8 cellular contexts compared by ENCODE assay signal in the genomic region with DNA sequence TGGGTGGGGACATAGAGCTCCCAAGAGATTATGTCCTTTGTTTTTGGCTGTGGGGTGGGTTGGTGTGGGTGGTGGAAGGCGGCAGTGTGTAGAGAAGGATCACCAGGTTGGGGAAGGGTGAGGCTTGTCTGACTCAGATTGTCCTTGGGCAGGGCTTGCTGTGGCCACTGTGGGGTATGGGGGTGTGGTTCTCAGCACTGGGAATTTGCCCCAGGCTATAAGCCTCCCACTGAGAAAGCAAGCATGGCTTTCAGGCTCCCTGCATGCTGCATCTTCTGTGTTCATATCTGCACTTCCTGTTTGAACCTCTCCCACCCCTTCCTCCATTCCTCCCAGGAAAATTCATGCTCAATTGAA. TPM values are rescaled to one million over a fixed set of nuclear protein-coding genes. Genes with fewer than 3 reads are reported as not detected.
A peak's percentile ranks its signal among the peaks of the same experiment; 100 is the strongest.
DNase-seq lines count a peak whose midpoint lies in the region; ATAC-seq and TF ChIP-seq lines count a peak whose summit lies in the region.

No MANE protein-coding gene starts in this region.

- H3K4me3 ChIP-seq in BJ (ENCODE audit: low read depth, low read length) (no peak overlapping the region), HEK293 (ENCODE audit: low read depth, low read length) (no peak overlapping the region), fibroblast of the aortic adventitia (ENCODE audit: low read depth, low read length) (no peak overlapping the region), uterus (no peak overlapping the region)

- H3K36me3 ChIP-seq in BJ (ENCODE audit: control insufficient read depth, insufficient read depth, low read length): no peaks in the 10 kb centered on the region
- no peaks in the 10 kb centered on the region for H3K36me3 ChIP-seq in HEK293 (ENCODE audit: control insufficient read depth in 2 of 2, insufficient read depth in 1 of 2, low read length in 2 of 2)
- H3K36me3 ChIP-seq in uterus: no peaks in the 10 kb centered on the region

- H3K4me1 ChIP-seq in HEK293 (ENCODE audit: control insufficient read depth, insufficient read depth, low read length) (peaks cover 17% of the 10 kb centered on the region), uterus (no peaks in the 10 kb centered on the region)

- peaks cover 9% of the 10 kb centered on the region for H3K36me3 Mint-ChIP-seq in T-helper 2 cell treated with Interferon-gamma antibody and Interleukin-4, amounts not matched to agents 5 μg/mL and 100 μg/mL, for 36 hours (ENCODE audit: low read depth)

- intact Hi-C loops in uterus (cut with DNase I; ENCODE audit: low total_unique reads): no loop called here

- H3K27ac Mint-ChIP-seq in T-helper 2 cell treated with Interferon-gamma antibody and Interleukin-4, amounts not matched to agents 5 μg/mL and 100 μg/mL, for 36 hours: peak overlapping the region; percentile 51
- H3K27ac Mint-ChIP-seq in stimulated activated naive CD8-positive, alpha-beta T cell treated with anti-CD3 and anti-CD28 coated beads, Interleukin-15, amount 100 ng/mL, for 72 hours: peak overlapping the region; percentile 2 to 56

- POLR2A ChIA-PET in BJ (lab: Charles Lee) (interaction anchor here (0.6 kb wide), 2 partner anchors 242 to 786 kb away, joined by 3 to 4 read pairs; no protein-coding TSS in a partner anchor), HEK293 (lab: Yijun Ruan, JAX) (interaction anchor here (1.0 kb wide), 1 partner anchor 67 kb away, joined by 3 read pairs; the partner anchor contains the start of gene EPSTI1)

- no peak for TF ChIP-seq POLR2A in uterus (IDR thresholded peaks at IDR 0.05)

- peak; percentile 73 for ATAC-seq in stimulated activated naive CD8-positive, alpha-beta T cell treated with anti-CD3 and anti-CD28 coated beads, Interleukin-15, amount 100 ng/mL, for 72 hours

- no peaks in the 10 kb centered on the region for H3K9me3 Mint-ChIP-seq in T-helper 2 cell treated with Interferon-gamma antibody and Interleukin-4, amounts not matched to agents 5 μg/mL and 100 μg/mL, for 36 hours
- no peaks in the 10 kb centered on the region for H3K9me3 Mint-ChIP-seq in stimulated activated naive CD8-positive, alpha-beta T cell treated with anti-CD3 and anti-CD28 coated beads, Interleukin-15, amount 100 ng/mL, for 72 hours

- H3K4me1 Mint-ChIP-seq in T-helper 2 cell treated with Interferon-gamma antibody and Interleukin-4, amounts not matched to agents 5 μg/mL and 100 μg/mL, for 36 hours (ENCODE audit: low read depth): peaks cover 41% of the 10 kb centered on the region
- peaks cover 27% of the 10 kb centered on the region for H3K4me1 Mint-ChIP-seq in stimulated activated naive CD8-positive, alpha-beta T cell treated with anti-CD3 and anti-CD28 coated beads, Interleukin-15, amount 100 ng/mL, for 72 hours

- TF ChIP-seq CTCF in BJ (IDR thresholded peaks at IDR 0.05; ENCODE audit: insufficient read depth, low read depth, low read length): no peak
- TF ChIP-seq CTCF in HEK293 (tag by site-specific recombination; IDR thresholded peaks at IDR 0.05): no peak
- no peak for TF ChIP-seq CTCF in fibroblast of the aortic adventitia (IDR thresholded peaks at IDR 0.05; ENCODE audit: insufficient read depth, low read length)
- TF ChIP-seq CTCF in uterus (IDR thresholded peaks at IDR 0.05): no peak

- peak; percentile 79 for DNase-seq in BJ (ENCODE audit: low read depth)
- peak; percentile 62 for DNase-seq in T-helper 2 cell treated with Interferon-gamma antibody and Interleukin-4, amounts not matched to agents 5 μg/mL and 100 μg/mL, for 36 hours (ENCODE audit: low spot score)
- DNase-seq in fibroblast of the aortic adventitia (ENCODE audit: low read depth): peak; percentile 80
- DNase-seq in stimulated activated naive CD8-positive, alpha-beta T cell treated with anti-CD3 and anti-CD28 coated beads, Interleukin-15, amount 100 ng/mL, for 72 hours: peak; percentile 23 to 42
- no peak for DNase-seq in superior temporal gyrus (ENCODE audit: extremely low spot score)
- no peak for DNase-seq in uterus
- DNase-seq in activated CD8-positive, alpha-beta memory T cell treated with anti-CD3 and anti-CD28 coated beads, Interleukin-2, amount 50 U/mL, for 4 hours: no peak

- H3K27ac ChIP-seq in HEK293 (ENCODE audit: extremely low read depth, low read depth, low read length): peak overlapping the region; percentile 77
- H3K27ac ChIP-seq in uterus: peak overlapping the region in 1 of 2 donors; percentile 39

- peak overlapping the region; percentile 45 for H3K4me3 Mint-ChIP-seq in T-helper 2 cell treated with Interferon-gamma antibody and Interleukin-4, amounts not matched to agents 5 μg/mL and 100 μg/mL, for 36 hours
- peak overlapping the region in 1 of 2 donors; percentile 58 for H3K4me3 Mint-ChIP-seq in stimulated activated naive CD8-positive, alpha-beta T cell treated with anti-CD3 and anti-CD28 coated beads, Interleukin-15, amount 100 ng/mL, for 72 hours

- no peaks in the 10 kb centered on the region for H3K27me3 Mint-ChIP-seq in T-helper 2 cell treated with Interferon-gamma antibody and Interleukin-4, amounts not matched to agents 5 μg/mL and 100 μg/mL, for 36 hours (ENCODE audit: low read depth)
- H3K27me3 Mint-ChIP-seq in stimulated activated naive CD8-positive, alpha-beta T cell treated with anti-CD3 and anti-CD28 coated beads, Interleukin-15, amount 100 ng/mL, for 72 hours: no peaks in the 10 kb centered on the region

- H3K27me3 ChIP-seq in BJ (ENCODE audit: control insufficient read depth, insufficient read depth, low read length): no peaks in the 10 kb centered on the region
- H3K27me3 ChIP-seq in uterus: no peaks in the 10 kb centered on the region

- H3K9me3 ChIP-seq in HEK293 (ENCODE audit: control insufficient read depth, insufficient read depth, low read depth, low read length): no peaks in the 10 kb centered on the region
- no peaks in the 10 kb centered on the region for H3K9me3 ChIP-seq in uterus

- CTCF ChIA-PET in BJ (lab: Yijun Ruan, JAX): interaction anchor here (0.8 to 0.9 kb wide), 2 partner anchors 11 to 817 kb away, joined by 3 read pairs; no protein-coding TSS in a partner anchor
- CTCF ChIA-PET in HEK293 (lab: Yijun Ruan, JAX): interaction anchor here (0.6 to 1.8 kb wide), 3 partner anchors 26 to 89 kb away, joined by 3 to 12 read pairs (median 3); no protein-coding TSS in a partner anchor

TF ChIP-seq in HEK293, 187 proteins besides CTCF, POLR2A, EP300 and RAD21 (continues in another document):
- TF ChIP-seq ZNF423 (tag by site-specific recombination; IDR thresholded peaks at IDR 0.05) (peak; percentile 9; the same call in 1 of the 2 replicates), ZBTB21 (tag by site-specific recombination; IDR thresholded peaks at IDR 0.05) (peak; percentile 42; the same call in 1 of the 2 replicates), GLIS1 (tag by site-specific recombination; IDR thresholded peaks at IDR 0.05) (peak; percentile 96), ZIC2 (tag by site-specific recombination; IDR thresholded peaks at IDR 0.05) (peak; percentile 96), ZNF274 (IDR thresholded peaks at IDR 0.05; ENCODE audit: low read length) (no peak), ZNF274 (tag by site-specific recombination; IDR thresholded peaks at IDR 0.05; ENCODE audit: borderline replicate concordance) (no peak), KLF17 (tag by site-specific recombination; IDR thresholded peaks at IDR 0.05) (peak; percentile 93), KLF16 (tag by site-specific recombination; IDR thresholded peaks at IDR 0.05) (0 out of 2 replicates have a peak, but pooled peaks have one; percentile 49), ZNF302 (tag by site-specific recombination; IDR thresholded peaks at IDR 0.05; ENCODE audit: low read depth) (no peak), KLF1 (tag by site-specific recombination; IDR thresholded peaks at IDR 0.05) (peak; percentile 96), EGR2 (tag by site-specific recombination; IDR thresholded peaks at IDR 0.05; ENCODE audit: low read depth) (peak; percentile 98), WT1 (tag by site-specific recombination; IDR thresholded peaks at IDR 0.05) (peak; percentile 40; the same call in 1 of the 2 replicates), ZNF785 (tag by site-specific recombination; IDR thresholded peaks at IDR 0.05) (no peak), HOXA7 (CRISPR knock-in tag; IDR thresholded peaks at IDR 0.05; ENCODE audit: borderline replicate concordance) (no peak), KLF9 (tag by site-specific recombination; IDR thresholded peaks at IDR 0.05; ENCODE audit: low read depth) (peak; percentile 79), YY2 (tag by site-specific recombination; IDR thresholded peaks at IDR 0.05) (no peak), GLIS2 (tag by site-specific recombination; IDR thresholded peaks at IDR 0.05) (peak; percentile 23; the same call in 1 of the 2 replicates)
- TF ChIP-seq, protein P1, sequence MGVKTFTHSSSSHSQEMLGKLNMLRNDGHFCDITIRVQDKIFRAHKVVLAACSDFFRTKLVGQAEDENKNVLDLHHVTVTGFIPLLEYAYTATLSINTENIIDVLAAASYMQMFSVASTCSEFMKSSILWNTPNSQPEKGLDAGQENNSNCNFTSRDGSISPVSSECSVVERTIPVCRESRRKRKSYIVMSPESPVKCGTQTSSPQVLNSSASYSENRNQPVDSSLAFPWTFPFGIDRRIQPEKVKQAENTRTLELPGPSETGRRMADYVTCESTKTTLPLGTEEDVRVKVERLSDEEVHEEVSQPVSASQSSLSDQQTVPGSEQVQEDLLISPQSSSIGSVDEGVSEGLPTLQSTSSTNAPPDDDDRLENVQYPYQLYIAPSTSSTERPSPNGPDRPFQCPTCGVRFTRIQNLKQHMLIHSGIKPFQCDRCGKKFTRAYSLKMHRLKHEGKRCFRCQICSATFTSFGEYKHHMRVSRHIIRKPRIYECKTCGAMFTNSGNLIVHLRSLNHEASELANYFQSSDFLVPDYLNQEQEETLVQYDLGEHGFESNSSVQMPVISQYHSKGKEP (tag by site-specific recombination; IDR thresholded peaks at IDR 0.05): peak; percentile 99

RNA-seq across cellular contexts. Expression of gene DNAJC15, which starts 34.9 kb away (rescaled TPM):
- 63.6 and 63.9 TPM in 2 replicates for polyA plus RNA-seq in BJ (2011; rRNA removed)
- 15.4 and 23.5 TPM in 2 replicates for polyA minus RNA-seq in BJ (2011; rRNA and poly(A)+ RNA removed)
- total RNA-seq in fibroblast of the aortic adventitia (ENCODE audit: low replicate concordance): 11.2 and 18.7 TPM in 2 replicates
- total RNA-seq in uterus: 10 to 100 TPM in 1 of 4 donors, 1 to 10 TPM in 3; 3.6 to 14.5 (median 6.1) TPM

Comparison
In these comparisons a context has a peak if more than half of its experiments do, and no peak if none do; other contexts are left out.
1. DNase-seq: peak in BJ (single experiment), T-helper 2 cell treated with Interferon-gamma antibody and Interleukin-4, amounts not matched to agents 5 μg/mL and 100 μg/mL, for 36 hours (single experiment), fibroblast of the aortic adventitia (single experiment) and stimulated activated naive CD8-positive, alpha-beta T cell treated with anti-CD3 and anti-CD28 coated beads, Interleukin-15, amount 100 ng/mL, for 72 hours (2 of 2); none in superior temporal gyrus (single experiment), uterus (0 of 2) and activated CD8-positive, alpha-beta memory T cell treated with anti-CD3 and anti-CD28 coated beads, Interleukin-2, amount 50 U/mL, for 4 hours (single experiment).